8 cellular contexts compared by ENCODE assay signal in genomic region chr3:42772670-42773408, GRCh38. TPM values are rescaled to one million over a fixed set of nuclear protein-coding genes. Genes with fewer than 3 reads are reported as not detected.
A peak's percentile ranks its signal among the peaks of the same experiment; 100 is the strongest.
DNase-seq lines count a peak whose midpoint lies in the region; ATAC-seq and TF ChIP-seq lines count a peak whose summit lies in the region.

A gene with protein sequence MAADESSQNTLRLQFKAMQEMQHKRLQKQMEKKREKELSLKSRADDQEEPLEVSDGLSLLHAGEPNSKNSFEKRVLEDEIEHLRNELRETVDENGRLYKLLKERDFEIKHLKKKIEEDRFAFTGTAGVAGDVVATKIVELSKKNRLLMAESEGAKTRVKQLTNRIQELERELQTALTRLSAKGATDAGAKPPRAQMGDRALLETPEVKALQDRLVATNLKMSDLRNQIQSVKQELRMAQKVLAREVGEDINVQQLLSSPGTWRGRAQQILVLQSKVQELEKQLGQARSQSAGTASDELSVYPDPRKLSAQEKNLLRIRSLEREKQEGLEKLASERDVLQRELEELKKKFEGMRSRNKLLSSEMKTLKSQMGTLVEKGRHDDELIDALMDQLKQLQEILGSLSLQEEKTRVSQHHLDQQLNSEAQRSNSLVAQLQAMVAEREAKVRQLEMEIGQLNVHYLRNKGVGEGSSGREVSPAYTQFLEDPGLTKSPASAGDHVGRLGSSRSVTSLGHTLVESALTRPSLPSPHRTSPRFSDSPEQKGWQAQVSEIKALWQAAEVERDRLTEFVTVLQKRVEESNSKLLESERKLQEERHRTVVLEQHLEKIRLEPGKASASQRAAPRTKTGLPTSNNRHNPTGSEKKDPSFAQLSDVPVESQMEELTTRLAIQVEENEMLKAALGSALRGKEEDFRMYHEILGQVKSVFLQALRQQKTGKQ (minus strand): TSS chr3:42773253. CDS start chr3:42758345, 14,908 bp downstream.

- peak within 1 kb of the TSS; percentile 89 for H3K27ac Mint-ChIP-seq in activated naive CD4-positive, alpha-beta T cell treated with anti-CD3 and anti-CD28 coated beads, Interleukin-2, amount 50 U/mL, for 24 hours

- H3K27me3 Mint-ChIP-seq in activated naive CD4-positive, alpha-beta T cell treated with anti-CD3 and anti-CD28 coated beads, Interleukin-2, amount 50 U/mL, for 24 hours, result no peaks in the 10 kb centered on the region

- DNase-seq in Daoy (ENCODE audit: low read depth), result peak; percentile 89
- DNase-seq in LHCN-M2 (ENCODE audit: low read depth), result peak; percentile 89
- peak; percentile 83 for DNase-seq in SK-N-DZ (ENCODE audit: low spot score)
- DNase-seq in Right ventricle myocardium inferior (ENCODE audit: missing footprints), result peak; percentile 98
- peak; percentile 97 for DNase-seq in osteoblast (ENCODE audit: insufficient read length, low spot score, missing footprints)
- peak; percentile 85 for DNase-seq in thoracic aorta (ENCODE audit: low spot score)

- peak within 1 kb of the TSS; percentile 68 for H3K4me3 ChIP-seq in osteoblast (ENCODE audit: insufficient read depth, low read length)
- peak within 1 kb of the TSS; percentile 75 for H3K4me3 ChIP-seq in thoracic aorta

- no peaks in the 10 kb centered on the region for H3K9me3 ChIP-seq in osteoblast (ENCODE audit: low read depth, low read length)
- H3K9me3 ChIP-seq in thoracic aorta, result no peaks in the 10 kb centered on the region

- peak within 1 kb of the TSS; percentile 92 for H2AFZ ChIP-seq in osteoblast (ENCODE audit: low read length)

- H3K4me2 ChIP-seq in osteoblast (ENCODE audit: insufficient read depth, low read length), result peak within 1 kb of the TSS; percentile 75

- H3K27ac ChIP-seq in osteoblast (ENCODE audit: low read depth, low read length) (no peak within 1 kb of the TSS), thoracic aorta (peak within 1 kb of the TSS; percentile 41 to 52)

- intact Hi-C loops in Right ventricle myocardium inferior (cut with DNase I), result loop anchor here (1.0 kb wide), 1 partner anchor 31 kb away; the partner anchor contains the start of gene HIGD1A

- ATAC-seq in GM21737 (IDR thresholded peaks at IDR 0.05; ENCODE audit: unreplicated experiment) (peak; percentile 96), Right ventricle myocardium inferior (peak; percentile 97), thoracic aorta (ENCODE audit: insufficient number of reproducible peaks, low FRiP score, low read depth) (peak; percentile 68)

- peak within 1 kb of the TSS; percentile 93 for H3K4me3 Mint-ChIP-seq in activated naive CD4-positive, alpha-beta T cell treated with anti-CD3 and anti-CD28 coated beads, Interleukin-2, amount 50 U/mL, for 24 hours

- peaks cover 10% of the 10 kb centered on the region for H3K4me1 ChIP-seq in osteoblast (ENCODE audit: insufficient read depth, low read length)
- H3K4me1 ChIP-seq in thoracic aorta (ENCODE audit: control insufficient read depth in 1 of 2, low read depth in 2 of 2), result peaks cover 0 to 22% of the 10 kb centered on the region in 2 donors

- no peaks in the 10 kb centered on the region for H3K36me3 Mint-ChIP-seq in activated naive CD4-positive, alpha-beta T cell treated with anti-CD3 and anti-CD28 coated beads, Interleukin-2, amount 50 U/mL, for 24 hours

- no peaks in the 10 kb centered on the region for H4K20me1 ChIP-seq in osteoblast (ENCODE audit: insufficient read depth, low read length)

- H3K27me3 ChIP-seq in osteoblast (ENCODE audit: insufficient read depth, low read length), result peaks cover 2% of the 10 kb centered on the region
- no peaks in the 10 kb centered on the region for H3K27me3 ChIP-seq in thoracic aorta (replicated peaks; ENCODE audit: insufficient read depth)

- H3K79me2 ChIP-seq in osteoblast (ENCODE audit: insufficient read depth, low read length), result no peaks in the 10 kb centered on the region

- H3K9me3 Mint-ChIP-seq in activated naive CD4-positive, alpha-beta T cell treated with anti-CD3 and anti-CD28 coated beads, Interleukin-2, amount 50 U/mL, for 24 hours, result peaks cover 4% of the 10 kb centered on the region

- TF ChIP-seq CTCF in osteoblast (IDR thresholded peaks at IDR 0.05; ENCODE audit: extremely low read depth, low read depth, low read length), result no peak
- TF ChIP-seq CTCF in thoracic aorta (IDR thresholded peaks at IDR 0.05), result no peak

- peaks cover 14% of the 10 kb centered on the region for H3K4me1 Mint-ChIP-seq in activated naive CD4-positive, alpha-beta T cell treated with anti-CD3 and anti-CD28 coated beads, Interleukin-2, amount 50 U/mL, for 24 hours

- H3K36me3 ChIP-seq in osteoblast (ENCODE audit: insufficient read depth, low read length), result no peaks in the 10 kb centered on the region
- H3K36me3 ChIP-seq in thoracic aorta, result no peaks in the 10 kb centered on the region

RNA-seq across cellular contexts. Expression of the gene that starts here (rescaled TPM):
- 0.74 and 1.5 TPM in 2 replicates for total RNA-seq in Daoy (2014; rRNA removed; shearing (Covaris generic))
- total RNA-seq in LHCN-M2 (2014; rRNA removed), result 0.57 and 0.77 TPM in 2 replicates
- polyA plus RNA-seq in LHCN-M2 (2012), result 0.17 TPM
- 0.65 and 0.70 TPM in 2 replicates for polyA plus RNA-seq in SK-N-DZ (2014; cell fraction: cytosol; rRNA removed)
- 2.4 TPM in 1 of 2 replicates, not detected in the other for polyA plus RNA-seq in SK-N-DZ (2014; cell fraction: nucleus; rRNA removed)
- 0.41 TPM for total RNA-seq in Right ventricle myocardium inferior
- 0.72 and 0.88 TPM in 2 replicates for total RNA-seq in osteoblast
- 1 to 10 TPM; 1.5 to 3.1 TPM for total RNA-seq in thoracic aorta

Comparison
In these comparisons a context has a peak if more than half of its experiments do, and no peak if none do; other contexts are left out.
1. Peak in DNase-seq in LHCN-M2; RNA of the gene not detected or under 1 TPM.
2. Peak in DNase-seq and ATAC-seq in Right ventricle myocardium inferior; RNA of the gene not detected or under 1 TPM.
3. Peak in DNase-seq, H3K4me3 ChIP-seq and H3K4me2 ChIP-seq in osteoblast; RNA of the gene not detected or under 1 TPM.